ENCODE assay signal across 23 cellular contexts in the genomic region with DNA sequence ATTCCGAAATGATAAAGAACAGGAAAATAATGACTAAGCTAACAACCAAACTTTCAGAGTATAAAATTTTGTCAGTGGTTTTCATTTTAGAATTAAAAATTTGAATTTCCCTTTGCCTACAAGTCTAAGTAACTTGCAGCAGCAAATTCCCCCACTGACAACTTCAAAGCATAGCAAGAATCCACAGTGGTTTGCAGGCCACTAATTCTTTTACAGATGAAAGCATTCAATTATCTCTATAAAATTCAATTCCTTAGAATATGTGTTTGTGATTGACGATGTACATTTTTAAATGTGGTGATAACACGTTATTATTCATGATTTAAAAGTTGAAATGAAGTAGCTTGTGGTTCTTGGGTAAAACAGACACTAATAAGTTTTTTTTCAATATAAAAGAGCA.
"Had no signal": no experiment of that assay in that cellular context is flagged by ENCODE, and none has a peak within 500 bp of the region (broad histone marks: within the 10 kb centered on the region; RNA-seq: fewer than 3 reads in every experiment).

No MANE protein-coding gene starts in this region.

- H3K4me3 Mint-ChIP-seq: dendritic cell treated with granulocyte-macrophage colony-stimulating factor and Interleukin-4, amounts not matched to agents 40 ng/mL and 50 ng/mL, for 4 days; effector memory CD8-positive, alpha-beta T cell; immature natural killer cell; mesothelial cell of epicardium; naive B cell had no signal

- H3K27ac Mint-ChIP-seq: dendritic cell treated with granulocyte-macrophage colony-stimulating factor and Interleukin-4, amounts not matched to agents 40 ng/mL and 50 ng/mL, for 4 days had no signal

- H3K36me3 ChIP-seq: colonic mucosa had no signal

- H3K4me3 ChIP-seq: colonic mucosa, esophagus muscularis mucosa, gastroesophageal sphincter, heart left ventricle, hepatocyte, left lung, lower lobe of right lung, mucosa of descending colon had no signal

- DNase-seq: colonic mucosa; cortex of kidney; effector CD8-positive, alpha-beta T cell; effector memory CD8-positive, alpha-beta T cell; foreskin keratinocyte; heart left ventricle; hypothalamus; immature natural killer cell; left cardiac atrium; left lung; left ventricle myocardium superior; lower lobe of right lung; mesenchymal stem cell; mucosa of descending colon; naive B cell had no signal

- FAIRE-seq: endothelial cell of umbilical vein, frontal cortex, keratinocyte had no signal

- H3K9me3 ChIP-seq: colonic mucosa, esophagus muscularis mucosa, gastroesophageal sphincter, heart left ventricle, left lung, lower lobe of right lung, mucosa of descending colon had no signal

- H3K4me1 ChIP-seq: colonic mucosa, esophagus muscularis mucosa, foreskin keratinocyte, gastroesophageal sphincter, left lung, lower lobe of right lung had no signal

- H3K27ac ChIP-seq: colonic mucosa, esophagus muscularis mucosa, foreskin keratinocyte, gastroesophageal sphincter, heart left ventricle, hepatocyte, left lung, lower lobe of right lung had no signal

- H3K27me3 Mint-ChIP-seq: dendritic cell treated with granulocyte-macrophage colony-stimulating factor and Interleukin-4, amounts not matched to agents 40 ng/mL and 50 ng/mL, for 4 days; effector memory CD8-positive, alpha-beta T cell; naive B cell had no signal

- H3K27me3 ChIP-seq: colonic mucosa, esophagus muscularis mucosa, foreskin keratinocyte, gastroesophageal sphincter, heart left ventricle, hepatocyte, left lung had no signal

- H3K9me3 Mint-ChIP-seq: dendritic cell treated with granulocyte-macrophage colony-stimulating factor and Interleukin-4, amounts not matched to agents 40 ng/mL and 50 ng/mL, for 4 days; effector memory CD8-positive, alpha-beta T cell had no signal
